ENCODE assay signal across 8 cellular contexts in the genomic region with DNA sequence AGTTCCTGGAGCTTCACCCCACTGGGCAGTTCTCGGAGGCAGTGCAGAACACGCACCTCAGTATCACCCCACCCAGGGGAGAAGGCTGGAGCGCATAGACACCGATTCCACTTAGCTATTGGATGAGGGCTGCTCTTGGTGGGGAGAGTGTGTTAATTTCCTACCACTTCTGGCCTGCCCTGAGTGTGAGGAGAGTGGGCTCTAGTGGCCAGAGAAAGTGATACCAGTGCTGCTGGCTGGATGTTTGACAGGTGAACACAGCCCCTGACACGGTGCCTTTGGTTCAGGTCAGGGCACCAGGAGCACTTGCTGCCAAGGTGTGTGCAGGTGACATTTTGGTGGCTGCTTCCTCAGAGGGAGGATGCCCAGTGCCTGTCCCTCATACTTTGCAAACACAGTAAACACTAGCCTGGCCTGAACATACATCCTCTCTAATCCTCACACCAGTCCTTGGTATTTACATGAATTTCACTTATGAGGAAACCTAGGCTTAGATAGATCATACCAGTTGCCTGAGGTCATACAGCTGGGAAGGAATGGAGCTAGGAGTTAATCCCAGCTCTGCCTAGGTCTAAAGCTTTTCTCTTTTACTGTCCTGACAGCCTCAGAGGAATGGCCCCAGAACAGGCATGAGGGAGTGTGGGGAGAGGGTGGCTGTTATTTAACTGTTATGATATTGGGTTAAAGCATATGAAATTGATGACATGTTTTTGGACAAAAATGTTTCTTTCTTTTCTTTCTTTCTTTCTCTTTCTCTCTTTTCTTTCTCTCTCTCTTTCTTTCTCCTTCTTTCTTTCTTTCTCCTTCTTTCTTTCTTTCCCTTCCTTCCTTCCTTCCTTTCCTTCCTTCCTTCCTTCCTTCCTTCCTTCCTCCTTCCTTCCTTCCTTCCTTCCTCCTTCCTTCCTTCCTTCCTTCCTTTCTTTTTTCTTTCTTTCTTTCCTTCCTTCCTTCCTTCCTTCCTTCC. TPM values are rescaled to one million over a fixed set of nuclear protein-coding genes. Genes with fewer than 3 reads are reported as not detected.
DNase-seq lines count a peak whose midpoint lies in the region; ATAC-seq and TF ChIP-seq lines count a peak whose summit lies in the region.

No MANE protein-coding gene starts in this region.

- H3K9me3 Mint-ChIP-seq in activated CD4-positive, alpha-beta T cell treated with anti-CD3 and anti-CD28 coated beads, Interleukin-2, amount 10 ng/mL, durations not matched to agents 24 days and 14 days: peaks cover 1% of the 10 kb centered on the region
- H3K9me3 Mint-ChIP-seq in immature natural killer cell: peaks cover 0 to 4% (median 0%) of the 10 kb centered on the region in 6 donors

- peaks cover 12% of the 10 kb centered on the region for H3K36me3 Mint-ChIP-seq in activated CD4-positive, alpha-beta T cell treated with anti-CD3 and anti-CD28 coated beads, Interleukin-2, amount 10 ng/mL, durations not matched to agents 24 days and 14 days (ENCODE audit: low read depth)
- peaks cover 20 to 31% (median 21%) of the 10 kb centered on the region in 3 donors for H3K36me3 Mint-ChIP-seq in immature natural killer cell

- H3K4me3 Mint-ChIP-seq in activated CD4-positive, alpha-beta T cell treated with anti-CD3 and anti-CD28 coated beads, Interleukin-2, amount 10 ng/mL, durations not matched to agents 24 days and 14 days: no peak overlapping the region
- H3K4me3 Mint-ChIP-seq in immature natural killer cell: no peak overlapping the region

- H3K4me3 ChIP-seq in AG10803 (ENCODE audit: low read length) (no peak overlapping the region), GM12865 (ENCODE audit: low read depth, low read length) (no peak overlapping the region)

- DNase-seq in AG10803 (ENCODE audit: low read depth) (peak; percentile 6), GM12865 (ENCODE audit: low read depth) (peak; percentile 56), Kasumi-1 (lab: John Stamatoyannopoulos, UW) (peak; percentile 22 to 45), immature natural killer cell (peak in 2 of 3 donors; percentile 46 to 55), AG08395 (ENCODE audit: low spot score) (no peak), hypothalamus (lab: John Stamatoyannopoulos, UW) (no peak)
- DNase-seq in activated CD4-positive, alpha-beta T cell treated with anti-CD3 and anti-CD28 coated beads, Interleukin-2, amount 10 ng/mL, durations not matched to agents 24 days and 14 days: peak; percentile 79

- peaks cover 23% of the 10 kb centered on the region for H3K4me1 Mint-ChIP-seq in activated CD4-positive, alpha-beta T cell treated with anti-CD3 and anti-CD28 coated beads, Interleukin-2, amount 10 ng/mL, durations not matched to agents 24 days and 14 days
- peaks cover 32 to 47% of the 10 kb centered on the region in 2 donors for H3K4me1 Mint-ChIP-seq in immature natural killer cell

- intact Hi-C loops in activated CD4-positive, alpha-beta T cell treated with anti-CD3 and anti-CD28 coated beads, Interleukin-2, amount 10 ng/mL, durations not matched to agents 24 days and 14 days (cut with micrococcal nuclease): loop anchor here (2.0 kb wide), 1 partner anchor 131 kb away; the partner anchor contains the start of gene PYCARD

- peaks cover 14% of the 10 kb centered on the region for H3K27me3 Mint-ChIP-seq in activated CD4-positive, alpha-beta T cell treated with anti-CD3 and anti-CD28 coated beads, Interleukin-2, amount 10 ng/mL, durations not matched to agents 24 days and 14 days
- H3K27me3 Mint-ChIP-seq in immature natural killer cell (ENCODE audit: low read depth in 3 of 3): peaks cover 1 to 6% (median 3%) of the 10 kb centered on the region in 3 donors

- no peak overlapping the region for H3K27ac Mint-ChIP-seq in activated CD4-positive, alpha-beta T cell treated with anti-CD3 and anti-CD28 coated beads, Interleukin-2, amount 10 ng/mL, durations not matched to agents 24 days and 14 days
- peak overlapping the region in 4 of 6 donors; percentile 22 to 73 (median 53) for H3K27ac Mint-ChIP-seq in immature natural killer cell

- no peak for ATAC-seq in HG02840 (IDR thresholded peaks at IDR 0.05; ENCODE audit: low FRiP score, unreplicated experiment)

- peak; percentile 16; the same call in 1 of the 2 replicates for TF ChIP-seq CTCF in AG10803 (conservative IDR thresholded peaks at IDR 0.05; ENCODE audit: low read length)
- peak; percentile 62 for TF ChIP-seq CTCF in GM12865 (IDR thresholded peaks at IDR 0.05; ENCODE audit: insufficient read depth, low read depth, low read length, missing control alignments)

RNA-seq across cellular contexts. Expression of gene ITGAX, which starts 21.0 kb away (rescaled TPM):
- total RNA-seq in activated CD4-positive, alpha-beta T cell treated with anti-CD3 and anti-CD28 coated beads, Interleukin-2, amount 10 ng/mL, durations not matched to agents 24 days and 14 days: 44.3 and 45.9 TPM in 2 replicates
- 10 to 100 TPM; 41.6 to 82.9 (median 47.9) TPM for polyA plus RNA-seq in immature natural killer cell

RNA-seq across cellular contexts. Expression of gene ITGAD, which starts 59.2 kb away (rescaled TPM):
- not detected in 2 replicates for total RNA-seq in activated CD4-positive, alpha-beta T cell treated with anti-CD3 and anti-CD28 coated beads, Interleukin-2, amount 10 ng/mL, durations not matched to agents 24 days and 14 days
- under 1 TPM in 2 of 3 donors, not detected in 1; 0.27 to 0.47 TPM for polyA plus RNA-seq in immature natural killer cell

Comparison
In these comparisons a context has a peak if more than half of its experiments do, and no peak if none do; other contexts are left out.
1. DNase-seq: peak in AG10803 (single experiment), GM12865 (single experiment), Kasumi-1 (2 of 2), activated CD4-positive, alpha-beta T cell treated with anti-CD3 and anti-CD28 coated beads, Interleukin-2, amount 10 ng/mL, durations not matched to agents 24 days and 14 days (single experiment) and immature natural killer cell (2 of 3); none in AG08395 (single experiment) and hypothalamus (0 of 51).